ENCODE assay signal across 9 cellular contexts in genomic region chr3:17747184-17747889, GRCh38. TPM values are rescaled to one million over a fixed set of nuclear protein-coding genes. Genes with fewer than 3 reads are reported as not detected.
DNase-seq lines count a peak whose midpoint lies in the region; ATAC-seq and TF ChIP-seq lines count a peak whose summit lies in the region.
"Had no signal": no experiment of that assay in that cellular context is flagged by ENCODE, and none has a peak within 500 bp of the region (broad histone marks: within the 10 kb centered on the region; RNA-seq: fewer than 3 reads in every experiment).

No MANE protein-coding gene starts in this region.

- CTCF ChIA-PET in HEK293T (lab: Yijun Ruan, JAX): interaction anchor here (1.2 kb wide), 1 partner anchor 94 kb away, joined by 4 read pairs; no protein-coding TSS in a partner anchor

- no peak for TF ChIP-seq CTCF in mucosa of descending colon (IDR thresholded peaks at IDR 0.05)

- peaks cover 15% of the 10 kb centered on the region for H3K4me1 ChIP-seq in mucosa of descending colon (ENCODE audit: low read depth)

- H3K4me3 ChIP-seq in mucosa of descending colon: no peak overlapping the region
- H3K4me3 ChIP-seq: lung had no signal

- H3K36me3 ChIP-seq in mucosa of descending colon (ENCODE audit: low read depth): no peaks in the 10 kb centered on the region

- DNase-seq in HEK293T (ENCODE audit: extremely low spot score) (no peak), myocyte (ENCODE audit: low read depth) (peak; percentile 76), mucosa of descending colon (no peak), NCI-H526 treated with DMSO at 0.1 percent for 48 hours (lab: John Stamatoyannopoulos, UW) (no peak)
- no peak for DNase-seq in NK-92 treated with Interleukin-12 subunit alpha and Interleukin-12 subunit beta, amount 100 ng/mL, for 24 hours (lab: John Stamatoyannopoulos, UW)
- DNase-seq in stimulated activated CD4-positive, alpha-beta T cell treated with anti-CD3 and anti-CD28 coated beads, Interleukin-4, amount 100 ng/mL, for 4 hours: no peak

- POLR2A ChIA-PET in HEK293T (lab: Yijun Ruan, JAX): no interaction called here

- peak; percentile 79 for ATAC-seq in GM18868 (IDR thresholded peaks at IDR 0.05; ENCODE audit: unreplicated experiment)
- ATAC-seq in HG03571 (IDR thresholded peaks at IDR 0.05; ENCODE audit: unreplicated experiment): peak; percentile 64
- ATAC-seq in mucosa of descending colon: no peak

- H3K9me3 ChIP-seq in mucosa of descending colon: no peaks in the 10 kb centered on the region

- intact Hi-C loops in mucosa of descending colon (cut with DNase I, micrococcal nuclease): loop anchor here in 1 of 2 donors (10.0 kb wide), 1 partner anchor 103 kb away; no protein-coding TSS in a partner anchor

TF ChIP-seq in HEK293T, 16 proteins besides CTCF, POLR2A, EP300 and RAD21:
- TF ChIP-seq NFRKB (IDR thresholded peaks at IDR 0.05): no peak
- peak; percentile 27; the same call in 1 of the 2 replicates for TF ChIP-seq PKNOX1 (IDR thresholded peaks at IDR 0.05)

RNA-seq across cellular contexts. Expression of gene TBC1D5, which starts 4.9 kb away (rescaled TPM):
- total RNA-seq in myocyte: 73.0 and 76.0 TPM in 2 replicates
- 20.7 TPM for polyA plus RNA-seq in myocyte (2012)
- 10 to 100 TPM; 33.1 to 56.1 (median 44.1) TPM for total RNA-seq in mucosa of descending colon
